In genomic region chr2:7009207-7009911, GRCh38 we compare ENCODE assay signal across 15 cellular contexts.
DNase-seq lines count a peak whose midpoint lies in the region; ATAC-seq, FAIRE-seq and TF ChIP-seq lines count a peak whose summit lies in the region.
"Had no signal": no experiment of that assay in that cellular context is flagged by ENCODE, and none has a peak within 500 bp of the region (broad histone marks: within the 10 kb centered on the region; RNA-seq: fewer than 3 reads in every experiment).

No MANE protein-coding gene starts in this region.

- DNase-seq in HepG2 (ENCODE audit: low spot score) (no peak), right lobe of liver (no peak), endothelial cell (ENCODE audit: low spot score) (no peak), DMS114 treated with DMSO at 0.1 percent for 48 hours (lab: John Stamatoyannopoulos, UW; ENCODE audit: unreplicated experiment) (no peak), NCI-H2196 treated with DMSO at 0.1 percent for 48 hours (lab: John Stamatoyannopoulos, UW; ENCODE audit: unreplicated experiment) (no peak), occipital lobe (lab: John Stamatoyannopoulos, UW) (no peak), DMS 273 (lab: John Stamatoyannopoulos, UW; ENCODE audit: unreplicated experiment) (no peak)
- DNase-seq: activated CD4-positive, CD25-positive, alpha-beta regulatory T cell treated with anti-CD3 and anti-CD28 coated beads, Interleukin-2, amount 50 U/mL, for 72 hours; MM.1S; NCI-H2171; stimulated activated CD4-positive, alpha-beta T cell treated with anti-CD3 and anti-CD28 coated beads, Interleukin-2, amount 100 ng/mL, for 24 hours had no signal

- no peak overlapping the region for H3K4me2 ChIP-seq in HepG2 (ENCODE audit: low read depth, low read length)

- H3K79me2 ChIP-seq in HepG2 (ENCODE audit: insufficient read depth, low read length): no peaks in the 10 kb centered on the region

- H3K4me3 ChIP-seq in HepG2 (replicated peaks in 1 of 3; ENCODE audit: insufficient read depth in 1 of 3, low read depth in 2 of 3, low read length in 3 of 3) (no peak overlapping the region), right lobe of liver (no peak overlapping the region), neutrophil (ENCODE audit: low read depth in 1 of 2, low read length in 1 of 2) (no peak overlapping the region)
- H3K4me3 ChIP-seq: HAP-1 had no signal

- TF ChIP-seq EP300 in HepG2 (IDR thresholded peaks at IDR 0.05; ENCODE audit: low read depth in 2 of 2, low read length in 2 of 2) (no peak), HepG2 (CRISPR knock-in tag; IDR thresholded peaks at IDR 0.05; ENCODE audit: borderline replicate concordance) (no peak)

- H3K4me1 ChIP-seq in HepG2 (ENCODE audit: insufficient read depth, low read length) (no peaks in the 10 kb centered on the region), right lobe of liver (no peaks in the 10 kb centered on the region), neutrophil (ENCODE audit: control insufficient read depth in 1 of 2, insufficient read depth in 1 of 2, low read depth in 1 of 2, low read length in 1 of 2) (peaks cover 55 to 68% of the 10 kb centered on the region in 2 experiments)
- H3K4me1 ChIP-seq: HAP-1 had no signal

- ATAC-seq in HepG2 (peak; percentile 36), right lobe of liver (no peak)

- H3K27me3 ChIP-seq in HepG2 (ENCODE audit: control insufficient read depth in 1 of 2, insufficient read depth in 2 of 2, low read length in 2 of 2) (no peaks in the 10 kb centered on the region), right lobe of liver (no peaks in the 10 kb centered on the region), neutrophil (no peaks in the 10 kb centered on the region)

- no peaks in the 10 kb centered on the region for H3K9me3 ChIP-seq in HepG2 (ENCODE audit: low read length)
- no peaks in the 10 kb centered on the region for H3K9me3 ChIP-seq in right lobe of liver
- H3K9me3 ChIP-seq in neutrophil: no peaks in the 10 kb centered on the region
- H3K9me3 ChIP-seq: HAP-1 had no signal

- peak overlapping the region; percentile 24 for H3K27ac Mint-ChIP-seq in endothelial cell (ENCODE audit: unreplicated experiment)

- intact Hi-C loops in HepG2 (cut with micrococcal nuclease; ENCODE audit: unreplicated experiment): no loop called here
- intact Hi-C loops in right lobe of liver (cut with DNase I): no loop called here

- peaks cover 11% of the 10 kb centered on the region for H3K4me1 Mint-ChIP-seq in endothelial cell (ENCODE audit: unreplicated experiment)

- CTCF ChIA-PET in HepG2 (lab: Yijun Ruan, JAX; ENCODE audit: low intra/inter-chr PET ratio, low total read pairs): no interaction called here

- peaks cover 9% of the 10 kb centered on the region for H3K27me3 Mint-ChIP-seq in endothelial cell (ENCODE audit: unreplicated experiment)

- no peak for TF ChIP-seq RAD21 in HepG2 (CRISPR knock-in tag; IDR thresholded peaks at IDR 0.05)

- H3K9ac ChIP-seq in HepG2 (ENCODE audit: insufficient read depth, low read depth, low read length): no peak overlapping the region

- H3K36me3 ChIP-seq in HepG2 (replicated peaks in 1 of 2; ENCODE audit: control insufficient read depth in 1 of 2, insufficient read depth in 2 of 2, low read length in 2 of 2) (no peaks in the 10 kb centered on the region), right lobe of liver (no peaks in the 10 kb centered on the region), neutrophil (no peaks in the 10 kb centered on the region)
- H3K36me3 ChIP-seq: HAP-1 had no signal

- no peaks in the 10 kb centered on the region for H4K20me1 ChIP-seq in HepG2 (ENCODE audit: insufficient read depth, low read length)

- POLR2A ChIA-PET in HepG2 (lab: Yijun Ruan, JAX): no interaction called here

- H3K9me3 Mint-ChIP-seq in endothelial cell (ENCODE audit: unreplicated experiment): no peaks in the 10 kb centered on the region
- H3K9me3 Mint-ChIP-seq: neural crest cell had no signal

- no peak for TF ChIP-seq CTCF in HepG2 (CRISPR knock-in tag; IDR thresholded peaks at IDR 0.05)
- TF ChIP-seq CTCF in right lobe of liver (IDR thresholded peaks at IDR 0.05): no peak
- TF ChIP-seq CTCF in endothelial cell (IDR thresholded peaks at IDR 0.05; ENCODE audit: unreplicated experiment): no peak
- TF ChIP-seq CTCF in neutrophil (IDR thresholded peaks at IDR 0.05): no peak

- peaks cover 37% of the 10 kb centered on the region for H3K36me3 Mint-ChIP-seq in endothelial cell (ENCODE audit: low read depth, unreplicated experiment)

- in situ Hi-C loops in HepG2 (cut with HindIII; ENCODE audit: extremely low pct_ligation_motif_present, low pct_unique_long_range_greater_than_20kb): no loop called here

- no peak overlapping the region for H3K4me3 Mint-ChIP-seq in endothelial cell (ENCODE audit: unreplicated experiment)
- H3K4me3 Mint-ChIP-seq: neural crest cell had no signal

- 96% methylated on average over 10 of the region's 11 CpGs for WGBS in HepG2 (ENCODE audit: low lambda C conversion rate)
- whole genome bisulfite sequencing in right lobe of liver (ENCODE audit: insufficient coverage, low coverage, low lambda C conversion rate, missing lambda C conversion rate): 95% methylated on average over 9 of the region's 11 CpGs

- H3K27ac ChIP-seq in HepG2 (ENCODE audit: extremely low read length, insufficient read depth, low read length): no peak overlapping the region
- no peak overlapping the region for H3K27ac ChIP-seq in right lobe of liver
- H3K27ac ChIP-seq in neutrophil: peak overlapping the region; percentile 84

- no TSS peak for BruUV-seq in HepG2 (replicated peaks; lab: Mats Ljungman, UMichigan)

- H2AFZ ChIP-seq in HepG2 (ENCODE audit: low read length): no peak overlapping the region

- TF ChIP-seq POLR2A in HepG2 (IDR thresholded peaks at IDR 0.05; ENCODE audit: insufficient read depth in 1 of 2, low read depth in 2 of 2, low read length in 2 of 2): no peak
- TF ChIP-seq POLR2A in right lobe of liver (IDR thresholded peaks at IDR 0.05): no peak

- no peak for FAIRE-seq in HepG2 (lab: Jason Lieb, UNC)
- FAIRE-seq: colon had no signal

TF ChIP-seq in HepG2, 621 proteins besides CTCF, POLR2A, EP300 and RAD21:
- TF ChIP-seq ZNF839 (CRISPR knock-in tag; IDR thresholded peaks at IDR 0.05; ENCODE audit: borderline replicate concordance) (no peak), ZNF326 (CRISPR knock-in tag; IDR thresholded peaks at IDR 0.05; ENCODE audit: borderline replicate concordance) (no peak), POLR2AphosphoS5 (IDR thresholded peaks at IDR 0.05; ENCODE audit: low read depth, low read length) (no peak), RFXANK (CRISPR knock-in tag; IDR thresholded peaks at IDR 0.05) (no peak), THAP11 (CRISPR knock-in tag; IDR thresholded peaks at IDR 0.05) (no peak), KDM6A (CRISPR knock-in tag; IDR thresholded peaks at IDR 0.05; ENCODE audit: low read depth) (no peak), ZNF615 (CRISPR knock-in tag; IDR thresholded peaks at IDR 0.05; ENCODE audit: borderline replicate concordance) (no peak), PHF21A (CRISPR knock-in tag; IDR thresholded peaks at IDR 0.05) (no peak), MEIS1 (CRISPR knock-in tag; IDR thresholded peaks at IDR 0.05; ENCODE audit: borderline replicate concordance) (no peak), ZNF17 (CRISPR knock-in tag; IDR thresholded peaks at IDR 0.05) (no peak), ZNF101 (CRISPR knock-in tag; IDR thresholded peaks at IDR 0.05; ENCODE audit: borderline replicate concordance, low read depth) (no peak), ZNF10 (CRISPR knock-in tag; IDR thresholded peaks at IDR 0.05; ENCODE audit: borderline replicate concordance, low read depth) (no peak), ZNF720 (CRISPR knock-in tag; IDR thresholded peaks at IDR 0.05) (no peak), ZNF891 (CRISPR knock-in tag; IDR thresholded peaks at IDR 0.05) (no peak), ZMAT3 (CRISPR knock-in tag; conservative IDR thresholded peaks at IDR 0.05) (no peak), ZMYM2 (CRISPR knock-in tag; IDR thresholded peaks at IDR 0.05) (no peak), SMC3 (IDR thresholded peaks at IDR 0.05; ENCODE audit: low read length) (no peak)
- TF ChIP-seq, protein P1, sequence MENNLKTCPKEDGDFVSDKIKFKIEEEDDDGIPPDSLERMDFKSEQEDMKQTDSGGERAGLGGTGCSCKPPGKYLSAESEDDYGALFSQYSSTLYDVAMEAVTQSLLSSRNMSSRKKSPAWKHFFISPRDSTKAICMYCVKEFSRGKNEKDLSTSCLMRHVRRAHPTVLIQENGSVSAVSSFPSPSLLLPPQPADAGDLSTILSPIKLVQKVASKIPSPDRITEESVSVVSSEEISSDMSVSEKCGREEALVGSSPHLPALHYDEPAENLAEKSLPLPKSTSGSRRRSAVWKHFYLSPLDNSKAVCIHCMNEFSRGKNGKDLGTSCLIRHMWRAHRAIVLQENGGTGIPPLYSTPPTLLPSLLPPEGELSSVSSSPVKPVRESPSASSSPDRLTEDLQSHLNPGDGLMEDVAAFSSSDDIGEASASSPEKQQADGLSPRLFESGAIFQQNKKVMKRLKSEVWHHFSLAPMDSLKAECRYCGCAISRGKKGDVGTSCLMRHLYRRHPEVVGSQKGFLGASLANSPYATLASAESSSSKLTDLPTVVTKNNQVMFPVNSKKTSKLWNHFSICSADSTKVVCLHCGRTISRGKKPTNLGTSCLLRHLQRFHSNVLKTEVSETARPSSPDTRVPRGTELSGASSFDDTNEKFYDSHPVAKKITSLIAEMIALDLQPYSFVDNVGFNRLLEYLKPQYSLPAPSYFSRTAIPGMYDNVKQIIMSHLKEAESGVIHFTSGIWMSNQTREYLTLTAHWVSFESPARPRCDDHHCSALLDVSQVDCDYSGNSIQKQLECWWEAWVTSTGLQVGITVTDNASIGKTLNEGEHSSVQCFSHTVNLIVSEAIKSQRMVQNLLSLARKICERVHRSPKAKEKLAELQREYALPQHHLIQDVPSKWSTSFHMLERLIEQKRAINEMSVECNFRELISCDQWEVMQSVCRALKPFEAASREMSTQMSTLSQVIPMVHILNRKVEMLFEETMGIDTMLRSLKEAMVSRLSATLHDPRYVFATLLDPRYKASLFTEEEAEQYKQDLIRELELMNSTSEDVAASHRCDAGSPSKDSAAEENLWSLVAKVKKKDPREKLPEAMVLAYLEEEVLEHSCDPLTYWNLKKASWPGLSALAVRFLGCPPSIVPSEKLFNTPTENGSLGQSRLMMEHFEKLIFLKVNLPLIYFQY (CRISPR knock-in tag; IDR thresholded peaks at IDR 0.05; ENCODE audit: borderline replicate concordance): no peak
- TF ChIP-seq, protein P2, sequence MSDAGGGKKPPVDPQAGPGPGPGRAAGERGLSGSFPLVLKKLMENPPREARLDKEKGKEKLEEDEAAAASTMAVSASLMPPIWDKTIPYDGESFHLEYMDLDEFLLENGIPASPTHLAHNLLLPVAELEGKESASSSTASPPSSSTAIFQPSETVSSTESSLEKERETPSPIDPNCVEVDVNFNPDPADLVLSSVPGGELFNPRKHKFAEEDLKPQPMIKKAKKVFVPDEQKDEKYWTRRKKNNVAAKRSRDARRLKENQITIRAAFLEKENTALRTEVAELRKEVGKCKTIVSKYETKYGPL (CRISPR knock-in tag; IDR thresholded peaks at IDR 0.05): no peak
